In the genomic region with DNA sequence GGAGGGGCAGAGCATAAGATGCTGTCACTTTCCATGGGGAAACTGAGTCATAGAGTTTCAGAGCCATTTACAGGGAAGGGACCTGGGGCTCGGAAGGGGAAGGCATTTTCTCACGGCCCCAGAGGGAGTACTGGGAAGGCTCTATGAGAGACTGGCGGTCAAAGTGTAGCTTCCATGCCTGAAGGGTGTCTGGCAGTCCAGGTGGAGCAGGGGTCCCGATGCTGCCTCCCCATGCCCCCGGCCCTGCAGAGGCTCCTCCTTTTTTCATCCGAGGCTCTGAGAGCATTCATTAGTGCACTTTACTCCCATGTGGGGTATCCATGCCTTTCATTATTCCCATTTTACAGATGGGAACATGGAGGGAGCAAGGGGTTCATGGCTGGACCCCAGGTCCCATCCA, we compare ENCODE assay signal across 28 cellular contexts.
"Had no signal": no experiment of that assay in that cellular context is flagged by ENCODE, and none has a peak within 500 bp of the region (broad histone marks: within the 10 kb centered on the region; RNA-seq: fewer than 3 reads in every experiment).

No MANE protein-coding gene starts in this region.

- H3K9me3 ChIP-seq: colonic mucosa, esophagus squamous epithelium, gastroesophageal sphincter had no signal

- H3K27me3 ChIP-seq: colonic mucosa had no signal

- FAIRE-seq: astrocyte, bronchial epithelial cell, endometrium, endothelial cell of umbilical vein had no signal

- H3K4me3 ChIP-seq: colonic mucosa, esophagus squamous epithelium, gastroesophageal sphincter had no signal

- H3K36me3 Mint-ChIP-seq: activated CD4-positive, alpha-beta memory T cell treated with anti-CD3 and anti-CD28 coated beads for 36 hours; activated CD8-positive, alpha-beta memory T cell treated with anti-CD3 and anti-CD28 coated beads, Interleukin-2, amount 10 ng/mL, durations not matched to agents 7 days and 5 days; activated naive CD4-positive, alpha-beta T cell treated with anti-CD3 and anti-CD28 coated beads, Interleukin-2, amount 10 ng/mL, durations not matched to agents 7 days and 5 days; activated naive CD4-positive, alpha-beta T cell treated with anti-CD3 and anti-CD28 coated beads, Interleukin-2, amount 50 U/mL, for 72 hours; activated naive CD8-positive, alpha-beta T cell treated with anti-CD3 and anti-CD28 coated beads, Interleukin-2, amount 10 ng/mL, durations not matched to agents 7 days and 5 days had no signal

- H3K27ac Mint-ChIP-seq: activated CD4-positive, alpha-beta memory T cell treated with anti-CD3 and anti-CD28 coated beads for 36 hours; activated CD4-positive, alpha-beta T cell treated with anti-CD3 and anti-CD28 coated beads for 36 hours; activated CD4-positive, alpha-beta T cell treated with anti-CD3 and anti-CD28 coated beads, Interleukin-2, amount 10 ng/mL, durations not matched to agents 24 days and 14 days; activated CD8-positive, alpha-beta memory T cell treated with anti-CD3 and anti-CD28 coated beads, Interleukin-2, amount 10 ng/mL, durations not matched to agents 7 days and 5 days; activated CD8-positive, alpha-beta T cell treated with anti-CD3 and anti-CD28 coated beads, Interleukin-2, amount 10 ng/mL, durations not matched to agents 7 days and 5 days; activated naive CD4-positive, alpha-beta T cell treated with anti-CD3 and anti-CD28 coated beads, Interleukin-2, amount 10 ng/mL, durations not matched to agents 7 days and 5 days; activated naive CD4-positive, alpha-beta T cell treated with anti-CD3 and anti-CD28 coated beads, Interleukin-2, amount 50 U/mL, for 72 hours; activated naive CD8-positive, alpha-beta T cell treated with anti-CD3 and anti-CD28 coated beads, Interleukin-2, amount 10 ng/mL, durations not matched to agents 7 days and 5 days; activated T-cell treated with anti-CD3 and anti-CD28 coated beads, Interleukin-2, amount 50 U/mL, for 72 hours had no signal

- H3K9me3 Mint-ChIP-seq: activated CD4-positive, alpha-beta T cell treated with anti-CD3 and anti-CD28 coated beads, Interleukin-2, amount 10 ng/mL, durations not matched to agents 24 days and 14 days; activated naive CD8-positive, alpha-beta T cell treated with anti-CD3 and anti-CD28 coated beads, Interleukin-2, amount 10 ng/mL, durations not matched to agents 7 days and 5 days; activated T-cell treated with anti-CD3 and anti-CD28 coated beads, Interleukin-2, amount 50 U/mL, for 24 hours; activated T-cell treated with anti-CD3 and anti-CD28 coated beads, Interleukin-2, amount 50 U/mL, for 72 hours had no signal

- H3K36me3 ChIP-seq: brain microvascular endothelial cell, colonic mucosa, esophagus squamous epithelium, gastroesophageal sphincter had no signal

- H3K4me3 Mint-ChIP-seq: activated CD4-positive, alpha-beta memory T cell treated with anti-CD3 and anti-CD28 coated beads for 36 hours; activated CD4-positive, alpha-beta T cell treated with anti-CD3 and anti-CD28 coated beads for 36 hours; activated CD4-positive, alpha-beta T cell treated with anti-CD3 and anti-CD28 coated beads, Interleukin-2, amount 10 ng/mL, durations not matched to agents 24 days and 14 days; activated CD8-positive, alpha-beta memory T cell treated with anti-CD3 and anti-CD28 coated beads, Interleukin-2, amount 10 ng/mL, durations not matched to agents 7 days and 5 days; activated CD8-positive, alpha-beta T cell treated with anti-CD3 and anti-CD28 coated beads, Interleukin-2, amount 10 ng/mL, durations not matched to agents 7 days and 5 days; activated naive CD4-positive, alpha-beta T cell treated with anti-CD3 and anti-CD28 coated beads, Interleukin-2, amount 10 ng/mL, durations not matched to agents 7 days and 5 days; activated naive CD8-positive, alpha-beta T cell treated with anti-CD3 and anti-CD28 coated beads, Interleukin-2, amount 10 ng/mL, durations not matched to agents 7 days and 5 days; activated T-cell treated with anti-CD3 and anti-CD28 coated beads, Interleukin-2, amount 50 U/mL, for 24 hours; activated T-cell treated with anti-CD3 and anti-CD28 coated beads, Interleukin-2, amount 50 U/mL, for 72 hours had no signal

- DNase-seq: activated CD4-positive, alpha-beta memory T cell treated with anti-CD3 and anti-CD28 coated beads for 36 hours; activated CD4-positive, alpha-beta T cell treated with anti-CD3 and anti-CD28 coated beads for 36 hours; activated CD4-positive, alpha-beta T cell treated with anti-CD3 and anti-CD28 coated beads, Interleukin-2, amount 10 ng/mL, durations not matched to agents 24 days and 14 days; activated CD4-positive, CD25-positive, alpha-beta regulatory T cell; activated CD4-positive, CD25-positive, alpha-beta regulatory T cell treated with anti-CD3 and anti-CD28 coated beads, Interleukin-2, amount 50 U/mL, for 72 hours; activated CD8-positive, alpha-beta memory T cell treated with anti-CD3 and anti-CD28 coated beads, Interleukin-2, amount 10 ng/mL, durations not matched to agents 7 days and 5 days; activated CD8-positive, alpha-beta memory T cell treated with anti-CD3 and anti-CD28 coated beads, Interleukin-2, amount 50 U/mL, for 4 hours; activated CD8-positive, alpha-beta T cell treated with anti-CD3 and anti-CD28 coated beads, Interleukin-2, amount 10 ng/mL, durations not matched to agents 7 days and 5 days; activated gamma-delta T cell; activated naive CD4-positive, alpha-beta T cell; activated naive CD4-positive, alpha-beta T cell treated with anti-CD3 and anti-CD28 coated beads, Interleukin-2, amount 10 ng/mL, durations not matched to agents 7 days and 5 days; activated naive CD8-positive, alpha-beta T cell treated with anti-CD3 and anti-CD28 coated beads, Interleukin-2, amount 10 ng/mL, durations not matched to agents 7 days and 5 days; activated T-cell treated with anti-CD3 and anti-CD28 coated beads, Interleukin-2, amount 50 U/mL, for 24 hours; activated T-cell treated with anti-CD3 and anti-CD28 coated beads, Interleukin-2, amount 50 U/mL, for 72 hours; brain microvascular endothelial cell; caudate nucleus; colonic mucosa; effector CD8-positive, alpha-beta T cell; esophagus squamous epithelium; foreskin melanocyte; T-helper 2 cell had no signal

- H3K27me3 Mint-ChIP-seq: activated CD4-positive, alpha-beta T cell treated with anti-CD3 and anti-CD28 coated beads, Interleukin-2, amount 10 ng/mL, durations not matched to agents 24 days and 14 days had no signal

- H3K4me1 Mint-ChIP-seq: activated CD4-positive, alpha-beta T cell treated with anti-CD3 and anti-CD28 coated beads for 36 hours; activated CD4-positive, alpha-beta T cell treated with anti-CD3 and anti-CD28 coated beads, Interleukin-2, amount 10 ng/mL, durations not matched to agents 24 days and 14 days; activated CD8-positive, alpha-beta memory T cell treated with anti-CD3 and anti-CD28 coated beads, Interleukin-2, amount 10 ng/mL, durations not matched to agents 7 days and 5 days; activated naive CD4-positive, alpha-beta T cell treated with anti-CD3 and anti-CD28 coated beads, Interleukin-2, amount 10 ng/mL, durations not matched to agents 7 days and 5 days; activated naive CD8-positive, alpha-beta T cell treated with anti-CD3 and anti-CD28 coated beads, Interleukin-2, amount 10 ng/mL, durations not matched to agents 7 days and 5 days had no signal

- ATAC-seq: activated CD4-positive, alpha-beta T cell treated with anti-CD3 and anti-CD28 coated beads for 36 hours; activated CD8-positive, alpha-beta memory T cell treated with anti-CD3 and anti-CD28 coated beads, Interleukin-2, amount 10 ng/mL, durations not matched to agents 7 days and 5 days; activated CD8-positive, alpha-beta T cell treated with anti-CD3 and anti-CD28 coated beads, Interleukin-2, amount 10 ng/mL, durations not matched to agents 7 days and 5 days; activated naive CD4-positive, alpha-beta T cell treated with anti-CD3 and anti-CD28 coated beads, Interleukin-2, amount 50 U/mL, for 72 hours; activated T-cell treated with anti-CD3 and anti-CD28 coated beads, Interleukin-2, amount 50 U/mL, for 72 hours; gastroesophageal sphincter had no signal

- H3K4me1 ChIP-seq: colonic mucosa had no signal

- H3K27ac ChIP-seq: brain microvascular endothelial cell, colonic mucosa, epithelial cell of prostate, esophagus squamous epithelium, gastroesophageal sphincter had no signal
